Comparison of ENCODE assay signal across 8 cellular contexts in genomic region chr11:74169736-74170458, GRCh38. TPM values are rescaled to one million over a fixed set of nuclear protein-coding genes. Genes with fewer than 3 reads are reported as not detected.
A peak's percentile ranks its signal among the peaks of the same experiment; 100 is the strongest.
DNase-seq lines count a peak whose midpoint lies in the region; ATAC-seq, FAIRE-seq and TF ChIP-seq lines count a peak whose summit lies in the region.

No MANE protein-coding gene starts in this region.

- TF ChIP-seq CTCF in BE2C (IDR thresholded peaks at IDR 0.05; ENCODE audit: low read depth, low read length) = no peak
- TF ChIP-seq CTCF in choroid plexus epithelial cell (conservative IDR thresholded peaks at IDR 0.05; ENCODE audit: low read depth, low read length) = no peak

- DNase-seq in BE2C (no peak), HTR-8/SVneo (ENCODE audit: insufficient read length, low spot score) (no peak), choroid plexus epithelial cell (ENCODE audit: low read depth) (no peak), DMS 273 treated with DMSO at 0.1 percent for 48 hours (lab: John Stamatoyannopoulos, UW) (no peak)
- DNase-seq in NK-92 treated with Interleukin-12 subunit alpha and Interleukin-12 subunit beta, amount 100 ng/mL, for 24 hours (lab: John Stamatoyannopoulos, UW) = no peak

- H3K4me1 ChIP-seq in BE2C (no peaks in the 10 kb centered on the region; the same call in 1 of the 2 replicates), mucosa of stomach (ENCODE audit: control insufficient read depth, insufficient read depth, low read length) (peaks cover 15% of the 10 kb centered on the region)

- peak; percentile 79 for FAIRE-seq in HTR-8/SVneo (lab: Jason Lieb, UNC)

- H3K4me3 ChIP-seq in BE2C (ENCODE audit: low read depth, low read length) (peak overlapping the region; percentile 92), choroid plexus epithelial cell (ENCODE audit: low read depth, low read length) (peak overlapping the region; percentile 71), mucosa of stomach (ENCODE audit: low read length) (peak overlapping the region; percentile 16)

- H3K9me3 ChIP-seq in BE2C = no peaks in the 10 kb centered on the region
- no peaks in the 10 kb centered on the region for H3K9me3 ChIP-seq in mucosa of stomach (ENCODE audit: control insufficient read depth, low read length)

- peak overlapping the region; percentile 69 for H3K9ac ChIP-seq in mucosa of stomach (ENCODE audit: low read length)

- H3K27me3 ChIP-seq in BE2C (no peaks in the 10 kb centered on the region), mucosa of stomach (ENCODE audit: control insufficient read depth, insufficient read depth, low read length) (no peaks in the 10 kb centered on the region)

- no peak for ATAC-seq in GM21528 (IDR thresholded peaks at IDR 0.05; ENCODE audit: low FRiP score, unreplicated experiment)
- ATAC-seq in HG02759 (IDR thresholded peaks at IDR 0.05; ENCODE audit: unreplicated experiment) = no peak

- H3K36me3 ChIP-seq in BE2C (peaks cover 25% of the 10 kb centered on the region), mucosa of stomach (ENCODE audit: control insufficient read depth, insufficient read depth, low read length) (no peaks in the 10 kb centered on the region)

RNA-seq across cellular contexts. Expression of gene C2CD3, which starts 0.9 kb away (rescaled TPM):
- 20.4 TPM for polyA plus RNA-seq in BE2C (2012; ENCODE audit: insufficient read depth, insufficient read length, low read depth)

RNA-seq across cellular contexts. Expression of gene PPME1, which starts 1.2 kb away (rescaled TPM):
- 116 TPM for polyA plus RNA-seq in BE2C (2012; ENCODE audit: insufficient read depth, insufficient read length, low read depth)

Comparison
In these comparisons a context has a peak if more than half of its experiments do, and no peak if none do; other contexts are left out.
1. H3K4me3 ChIP-seq: peak in every context shown above with its lines; median percentile 92 in BE2C; 71 in choroid plexus epithelial cell; 16 in mucosa of stomach.